Comparison of ENCODE assay signal across 8 cellular contexts in the genomic region with DNA sequence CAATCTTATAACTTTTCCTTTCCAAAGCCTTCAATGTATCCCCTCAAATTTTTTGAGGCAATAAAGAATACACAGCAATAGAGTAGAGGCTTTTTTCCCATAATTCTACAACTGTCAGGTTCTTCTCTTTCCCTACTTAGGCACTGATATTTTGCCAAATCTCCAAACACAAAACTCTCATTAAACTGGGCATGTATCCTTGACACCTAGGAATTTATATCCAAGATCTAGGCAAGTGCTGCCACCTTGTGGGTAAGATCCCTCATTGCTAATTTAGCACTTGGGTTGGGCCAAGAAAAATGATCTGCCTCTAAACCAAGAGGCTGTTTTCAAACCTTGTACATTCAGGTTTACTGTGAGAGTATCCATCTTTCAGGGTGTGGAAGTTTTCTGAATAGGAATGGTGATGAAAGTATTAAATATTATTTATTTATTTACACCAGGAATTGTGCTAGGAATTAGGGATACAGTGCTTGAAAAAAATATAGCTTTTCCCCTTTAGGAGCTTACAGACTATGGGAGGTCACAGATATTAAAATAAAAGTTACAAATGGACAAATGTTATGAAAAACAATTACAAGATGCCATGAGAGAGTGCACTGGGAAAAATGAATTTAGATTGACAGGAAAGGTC. TPM values are rescaled to one million over a fixed set of nuclear protein-coding genes. Genes with fewer than 3 reads are reported as not detected.
A peak's percentile ranks its signal among the peaks of the same experiment; 100 is the strongest.
DNase-seq lines count a peak whose midpoint lies in the region; ATAC-seq and TF ChIP-seq lines count a peak whose summit lies in the region.

No MANE protein-coding gene starts in this region.

- H3K4me3 ChIP-seq in cardiac fibroblast (replicated peaks in 1 of 2; ENCODE audit: low read depth in 2 of 2, low read length in 2 of 2) (no peak overlapping the region), kidney epithelial cell (ENCODE audit: low read depth, low read length) (no peak overlapping the region)

- H3K36me3 ChIP-seq in kidney epithelial cell (ENCODE audit: control insufficient read depth, insufficient read depth, low read length), result no peaks in the 10 kb centered on the region

- ATAC-seq in HG03097 (IDR thresholded peaks at IDR 0.05; ENCODE audit: low FRiP score, unreplicated experiment), result no peak

- no peaks in the 10 kb centered on the region for H3K27me3 ChIP-seq in kidney epithelial cell (ENCODE audit: control insufficient read depth, insufficient read depth, low read length)

- TF ChIP-seq CTCF in cardiac fibroblast (IDR thresholded peaks at IDR 0.05; ENCODE audit: low read depth, low read length), result peak; percentile 79
- TF ChIP-seq CTCF in kidney epithelial cell (IDR thresholded peaks at IDR 0.05; ENCODE audit: insufficient read depth, low read length, poor library complexity, severe bottlenecking), result peak; percentile 71

- DNase-seq in NCI-H510A treated with DMSO at 0.1 percent for 48 hours (lab: John Stamatoyannopoulos, UW) (peak; percentile 45), NCI-H510A (lab: John Stamatoyannopoulos, UW) (no peak), NCI-H1092 (lab: John Stamatoyannopoulos, UW) (peak; percentile 28), T-helper 1 cell (peak in 4 of 5 donors; percentile 30 to 56 (median 48)), cardiac fibroblast (ENCODE audit: low read depth in 2 of 2) (peak; percentile 73 to 81), kidney epithelial cell (ENCODE audit: low read depth) (no peak)
- DNase-seq in stimulated activated CD4-positive, alpha-beta T cell treated with anti-CD3 and anti-CD28 coated beads, TNF-alpha, amount 100 ng/mL, for 24 hours (ENCODE audit: low read depth in 3 of 3), result peak in 2 of 3 experiments; percentile 34 to 36

RNA-seq across cellular contexts. Expression of a gene that starts 17.6 kb away (rescaled TPM):
- total RNA-seq in kidney epithelial cell, result 19.5 and 19.6 TPM in 2 replicates

RNA-seq across cellular contexts. Expression of a gene that starts 18.1 kb away (rescaled TPM):
- total RNA-seq in kidney epithelial cell, result 25.5 and 30.6 TPM in 2 replicates

Comparison
In these comparisons a context has a peak if more than half of its experiments do, and no peak if none do; other contexts are left out.
1. DNase-seq: peak in NCI-H510A treated with DMSO at 0.1 percent for 48 hours (single experiment), NCI-H1092 (single experiment), T-helper 1 cell (4 of 5), cardiac fibroblast (2 of 2) and stimulated activated CD4-positive, alpha-beta T cell treated with anti-CD3 and anti-CD28 coated beads, TNF-alpha, amount 100 ng/mL, for 24 hours (2 of 3); none in NCI-H510A (single experiment) and kidney epithelial cell (single experiment).